ENCODE assay signal across 20 cellular contexts in genomic region chr21:46328151-46328550, GRCh38.
"Had no signal": no experiment of that assay in that cellular context is flagged by ENCODE, and none has a peak within 500 bp of the region (broad histone marks: within the 10 kb centered on the region; RNA-seq: fewer than 3 reads in every experiment).

No MANE protein-coding gene starts in this region.

- H3K27ac Mint-ChIP-seq: memory B cell; natural killer cell; neural progenitor cell; stimulated activated naive B cell treated with anti-CD40 and anti-IgM and Interleukin-4, amounts not matched to agents 10 μg/mL and 1 μg/mL and 100 μg/mL, for 72 hours; stimulated activated naive CD8-positive, alpha-beta T cell treated with anti-CD3 and anti-CD28 coated beads, Interleukin-15, Interleukin-2, amounts not matched to agents 100 ng/mL and 50 ng/mL, for 24 hours had no signal

- DNase-seq: cortex of kidney; effector memory CD8-positive, alpha-beta T cell; erythroblast; esophagus squamous epithelium; foreskin melanocyte; hypothalamus; natural killer cell; right lobe of liver; small intestine; stimulated activated CD4-positive, alpha-beta T cell treated with anti-CD3 and anti-CD28 coated beads, Interleukin-15, amount 100 ng/mL, for 24 hours; stimulated activated CD4-positive, alpha-beta T cell treated with anti-CD3 and anti-CD28 coated beads, Interleukin-2, amount 100 ng/mL, for 48 hours; stimulated activated naive B cell treated with anti-CD40 and anti-IgM and Interleukin-4, amounts not matched to agents 10 μg/mL and 1 μg/mL and 100 μg/mL, for 72 hours had no signal

- H3K9me3 Mint-ChIP-seq: effector memory CD8-positive, alpha-beta T cell; memory B cell; natural killer cell; neural progenitor cell; stimulated activated naive B cell treated with anti-CD40 and anti-IgM and Interleukin-4, amounts not matched to agents 10 μg/mL and 1 μg/mL and 100 μg/mL, for 72 hours; stimulated activated naive CD8-positive, alpha-beta T cell treated with anti-CD3 and anti-CD28 coated beads, Interleukin-15, Interleukin-2, amounts not matched to agents 100 ng/mL and 50 ng/mL, for 24 hours had no signal

- H3K27me3 Mint-ChIP-seq: effector memory CD8-positive, alpha-beta T cell; memory B cell; progenitor cell of endocrine pancreas; stimulated activated naive B cell treated with anti-CD40 and anti-IgM and Interleukin-4, amounts not matched to agents 10 μg/mL and 1 μg/mL and 100 μg/mL, for 72 hours; stimulated activated naive CD8-positive, alpha-beta T cell treated with anti-CD3 and anti-CD28 coated beads, Interleukin-15, Interleukin-2, amounts not matched to agents 100 ng/mL and 50 ng/mL, for 24 hours had no signal

- H3K36me3 Mint-ChIP-seq: natural killer cell had no signal

- ATAC-seq: effector memory CD8-positive, alpha-beta T cell; natural killer cell; right lobe of liver; stimulated activated naive B cell treated with anti-CD40 and anti-IgM and Interleukin-4, amounts not matched to agents 10 μg/mL and 1 μg/mL and 100 μg/mL, for 72 hours had no signal

- H3K27ac ChIP-seq: esophagus squamous epithelium, neural progenitor cell, parathyroid adenoma, right lobe of liver, thoracic aorta, tibial nerve, vagina had no signal

- H3K4me3 Mint-ChIP-seq: effector memory CD8-positive, alpha-beta T cell; memory B cell; natural killer cell; neural progenitor cell; stimulated activated naive B cell treated with anti-CD40 and anti-IgM and Interleukin-4, amounts not matched to agents 10 μg/mL and 1 μg/mL and 100 μg/mL, for 72 hours; stimulated activated naive CD8-positive, alpha-beta T cell treated with anti-CD3 and anti-CD28 coated beads, Interleukin-15, Interleukin-2, amounts not matched to agents 100 ng/mL and 50 ng/mL, for 24 hours had no signal
